Comparison of ENCODE assay signal across 30 cellular contexts in the genomic region with DNA sequence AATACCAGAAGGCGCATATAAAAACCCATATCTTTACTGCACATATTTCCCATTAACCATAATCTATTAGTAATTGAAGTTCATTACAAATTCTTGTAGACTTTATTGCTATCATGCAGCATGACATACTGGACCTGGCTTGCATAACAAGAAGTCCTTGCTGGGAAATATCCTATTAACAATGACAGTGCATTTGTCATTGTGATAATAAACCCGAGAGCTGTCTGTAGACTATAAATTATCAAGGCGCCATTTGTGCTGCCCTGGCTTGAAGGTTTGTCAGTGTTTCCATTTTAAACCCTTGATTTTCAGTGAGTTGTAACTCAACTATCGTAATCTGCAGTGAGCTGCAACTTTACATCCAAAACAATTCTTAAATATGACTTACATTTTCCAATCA. TPM values are rescaled to one million over a fixed set of nuclear protein-coding genes. Genes with fewer than 3 reads are reported as not detected.
DNase-seq lines count a peak whose midpoint lies in the region; FAIRE-seq and TF ChIP-seq lines count a peak whose summit lies in the region.
"Had no signal": no experiment of that assay in that cellular context is flagged by ENCODE, and none has a peak within 500 bp of the region (broad histone marks: within the 10 kb centered on the region; RNA-seq: fewer than 3 reads in every experiment).

No MANE protein-coding gene starts in this region.

- TF ChIP-seq CTCF in D721Med (IDR thresholded peaks at IDR 0.05; ENCODE audit: insufficient read depth, missing control alignments) (no peak), dorsolateral prefrontal cortex (IDR thresholded peaks at IDR 0.05 in 54 of 56, conservative IDR thresholded peaks at IDR 0.05 in 2 of 56; ENCODE audit: low read depth in 1 of 56, partially characterized antibody in 56 of 56) (no peak)

- intact Hi-C loops in dorsolateral prefrontal cortex (cut with DNase I): no loop called here

- H2BK15ac ChIP-seq in mesenchymal stem cell (ENCODE audit: low read depth, poor library complexity, severe bottlenecking): no peak overlapping the region

- FAIRE-seq in D721Med (lab: Jason Lieb, UNC): no peak
- FAIRE-seq: H1, kidney had no signal

- H3K9ac ChIP-seq in mesenchymal stem cell (ENCODE audit: low read length): no peak overlapping the region
- H3K9ac ChIP-seq: BLaER1 treated with 17β-estradiol and CSF1 and Interleukin-3, amounts not matched to agents 10 nM and 100 nM had no signal

- H3K79me1 ChIP-seq in mesenchymal stem cell (replicated peaks; ENCODE audit: low read length, poor library complexity, severe bottlenecking): no peaks in the 10 kb centered on the region

- H2AFZ ChIP-seq in mesenchymal stem cell (ENCODE audit: low read depth, low read length): no peak overlapping the region

- no peak overlapping the region for H4K8ac ChIP-seq in mesenchymal stem cell (ENCODE audit: low read length)

- 100% methylated on average over 2 of the region's 4 CpGs for WGBS in mesenchymal stem cell

- no peak overlapping the region for H2BK5ac ChIP-seq in mesenchymal stem cell (ENCODE audit: low read depth, low read length, poor library complexity, severe bottlenecking)

- no peak overlapping the region for H2BK12ac ChIP-seq in mesenchymal stem cell (ENCODE audit: low read length in 2 of 2)

- H3K27me3 ChIP-seq in mesenchymal stem cell (ENCODE audit: control insufficient read depth in 1 of 2, insufficient read depth in 1 of 2, low read length in 2 of 2) (no peaks in the 10 kb centered on the region), dorsolateral prefrontal cortex (no peaks in the 10 kb centered on the region)
- H3K27me3 ChIP-seq: BLaER1 treated with 17β-estradiol and CSF1 and Interleukin-3, amounts not matched to agents 10 nM and 100 nM; esophagus squamous epithelium; gastrocnemius medialis; sigmoid colon had no signal

- no peak overlapping the region for H3K4me2 ChIP-seq in mesenchymal stem cell (ENCODE audit: low read length, poor library complexity, severe bottlenecking)
- H3K4me2 ChIP-seq: BLaER1 treated with 17β-estradiol and CSF1 and Interleukin-3, amounts not matched to agents 10 nM and 100 nM had no signal

- no peak overlapping the region for H4K91ac ChIP-seq in mesenchymal stem cell (ENCODE audit: low read length)

- no peak overlapping the region for H3K4me3 ChIP-seq in mesenchymal stem cell (ENCODE audit: insufficient read depth in 1 of 2, low read depth in 1 of 2, low read length in 2 of 2)
- H3K4me3 ChIP-seq in dorsolateral prefrontal cortex: no peak overlapping the region
- H3K4me3 ChIP-seq: BLaER1 treated with 17β-estradiol and CSF1 and Interleukin-3, amounts not matched to agents 10 nM and 100 nM; esophagus squamous epithelium; gastrocnemius medialis; psoas muscle; sigmoid colon had no signal

- peak; percentile 13 for DNase-seq in EH (ENCODE audit: low read depth)
- DNase-seq in M059J (ENCODE audit: low read depth): peak; percentile 16
- peak; percentile 68 for DNase-seq in amniotic epithelial cell (ENCODE audit: low read depth)
- peak; percentile 44 for DNase-seq in mesenchymal stem cell
- DNase-seq in stimulated activated CD4-positive, alpha-beta T cell treated with anti-CD3 and anti-CD28 coated beads, Interleukin-4, amount 100 ng/mL, for 24 hours: no peak
- no peak for DNase-seq in GDM1 (lab: John Stamatoyannopoulos, UW)
- no peak for DNase-seq in D721Med (ENCODE audit: insufficient read length, low spot score)
- no peak for DNase-seq in dorsolateral prefrontal cortex
- DNase-seq: activated CD4-positive, alpha-beta memory T cell treated with anti-CD3 and anti-CD28 coated beads, Interleukin-2, amount 10 ng/mL, durations not matched to agents 7 days and 5 days; activated CD8-positive, alpha-beta memory T cell treated with anti-CD3 and anti-CD28 coated beads, Interleukin-2, amount 50 U/mL, for 4 hours; activated naive CD4-positive, alpha-beta T cell; activated naive CD8-positive, alpha-beta T cell treated with anti-CD3 and anti-CD28 coated beads, Interleukin-2, amount 50 U/mL, for 24 hours; central memory CD4-positive, alpha-beta T cell; cortex of kidney; DMS79 treated with DMSO at 0.1 percent for 48 hours; esophagus squamous epithelium; gastrocnemius medialis; Karpas-422; kidney; midbrain; naive thymus-derived CD4-positive, alpha-beta T cell; NCI-H2081; NCI-H774; psoas muscle; sigmoid colon; T-helper 2 cell; trophoblast cell had no signal

- no peak overlapping the region for H3K14ac ChIP-seq in mesenchymal stem cell (ENCODE audit: low read length in 2 of 2)

- H3K4ac ChIP-seq in mesenchymal stem cell (ENCODE audit: low read depth in 1 of 2, low read length in 2 of 2): no peak overlapping the region

- H3K18ac ChIP-seq in mesenchymal stem cell (ENCODE audit: low read depth in 1 of 2, low read length in 2 of 2): no peak overlapping the region

- no peak overlapping the region for H2AK5ac ChIP-seq in mesenchymal stem cell (ENCODE audit: low read length, severe bottlenecking)

- no peak overlapping the region for H2BK120ac ChIP-seq in mesenchymal stem cell (ENCODE audit: low read depth, low read length)

- no peak overlapping the region for H3K23ac ChIP-seq in mesenchymal stem cell (ENCODE audit: low read length in 2 of 2)

- H3K9me3 ChIP-seq in mesenchymal stem cell (ENCODE audit: control insufficient read depth, low read length): no peaks in the 10 kb centered on the region
- H3K9me3 ChIP-seq: BLaER1 treated with 17β-estradiol and CSF1 and Interleukin-3, amounts not matched to agents 10 nM and 100 nM; esophagus squamous epithelium; gastrocnemius medialis; psoas muscle; sigmoid colon had no signal

- no peaks in the 10 kb centered on the region for H3K4me1 ChIP-seq in mesenchymal stem cell (ENCODE audit: control insufficient read depth, insufficient read depth, low read depth, low read length)
- H3K4me1 ChIP-seq: esophagus squamous epithelium, gastrocnemius medialis, psoas muscle had no signal

- no peak overlapping the region for H3K27ac ChIP-seq in mesenchymal stem cell (ENCODE audit: low read length, poor library complexity, severe bottlenecking)
- H3K27ac ChIP-seq in dorsolateral prefrontal cortex: no peak overlapping the region
- H3K27ac ChIP-seq: BLaER1 treated with 17β-estradiol and CSF1 and Interleukin-3, amounts not matched to agents 10 nM and 100 nM; esophagus squamous epithelium; gastrocnemius medialis; psoas muscle; sigmoid colon had no signal

- H3K36me3 ChIP-seq in mesenchymal stem cell (ENCODE audit: control insufficient read depth in 1 of 2, insufficient read depth in 2 of 2, low read depth in 1 of 2, low read length in 2 of 2): no peaks in the 10 kb centered on the region
- H3K36me3 ChIP-seq: BLaER1 treated with 17β-estradiol and CSF1 and Interleukin-3, amounts not matched to agents 10 nM and 100 nM; esophagus squamous epithelium; gastrocnemius medialis; sigmoid colon had no signal

RNA-seq across cellular contexts. Expression of gene HNMT, which starts 59.0 kb away (rescaled TPM):
- 9.7 and 9.8 TPM in 2 replicates for total RNA-seq in M059J (2014; rRNA removed; shearing (Covaris generic))
- 69.7 TPM for polyA plus RNA-seq in mesenchymal stem cell (2013, experiment 1 of 2)
- 69.8 TPM for polyA plus RNA-seq in mesenchymal stem cell (2013, experiment 2 of 2)
- 10 to 100 TPM; 10.4 to 30.0 (median 19.8) TPM for total RNA-seq in dorsolateral prefrontal cortex
- total RNA-seq: activated CD4-positive, alpha-beta memory T cell treated with anti-CD3 and anti-CD28 coated beads, Interleukin-2, amount 10 ng/mL, durations not matched to agents 7 days and 5 days; OCI-LY7 had no signal
- polyA plus RNA-seq: naive thymus-derived CD4-positive, alpha-beta T cell had no signal

Comparison
In these comparisons a context has a peak if more than half of its experiments do, and no peak if none do; other contexts are left out.
1. DNase-seq: peak in EH (single experiment), M059J (single experiment), amniotic epithelial cell (single experiment) and mesenchymal stem cell (single experiment); none in stimulated activated CD4-positive, alpha-beta T cell treated with anti-CD3 and anti-CD28 coated beads, Interleukin-4, amount 100 ng/mL, for 24 hours (single experiment), GDM1 (single experiment), D721Med (single experiment) and dorsolateral prefrontal cortex (0 of 10).